In genomic region chr2:219553168-219553417, GRCh38 we compare ENCODE assay signal across 10 cellular contexts. TPM values are rescaled to one million over a fixed set of nuclear protein-coding genes. Genes with fewer than 3 reads are reported as not detected.
DNase-seq lines count a peak whose midpoint lies in the region; ATAC-seq and TF ChIP-seq lines count a peak whose summit lies in the region.
"Had no signal": no experiment of that assay in that cellular context is flagged by ENCODE, and none has a peak within 500 bp of the region (broad histone marks: within the 10 kb centered on the region; RNA-seq: fewer than 3 reads in every experiment).

No MANE protein-coding gene starts in this region.

- no peak for ATAC-seq in heart right ventricle
- no peak for ATAC-seq in GM18520 (IDR thresholded peaks at IDR 0.05; ENCODE audit: unreplicated experiment)

- peaks cover 0 to 49% (median 25%) of the 10 kb centered on the region in 7 donors for H3K27me3 ChIP-seq in heart right ventricle
- H3K27me3 ChIP-seq in effector memory CD4-positive, alpha-beta T cell (replicated peaks; ENCODE audit: control insufficient read depth, insufficient read depth, low read length, poor library complexity, severe bottlenecking), result peaks cover 25% of the 10 kb centered on the region

- H3K27me3 Mint-ChIP-seq in nephron (ENCODE audit: low read depth), result peaks cover 14% of the 10 kb centered on the region

- WGBS in heart right ventricle, 2 donors, result 39 to 43% methylated on average over 7 of the region's 7 CpGs

- TF ChIP-seq CTCF in heart right ventricle (IDR thresholded peaks at IDR 0.05), result no peak
- TF ChIP-seq CTCF in nephron (IDR thresholded peaks at IDR 0.05; ENCODE audit: unreplicated experiment in 3 of 3), result no peak

- H3K27ac ChIP-seq in heart right ventricle (no peak overlapping the region), caudate nucleus (ENCODE audit: low read depth, low read length) (no peak overlapping the region)
- H3K27ac ChIP-seq in effector memory CD4-positive, alpha-beta T cell (ENCODE audit: insufficient read depth, low read length, poor library complexity, severe bottlenecking), result no peak overlapping the region

- H3K4me1 Mint-ChIP-seq in nephron, result peaks cover 5% of the 10 kb centered on the region

- H3K4me3 ChIP-seq in heart right ventricle, result peak overlapping the region in 9 of 10 donors; percentile 44 to 72 (median 59)
- H3K4me3 ChIP-seq in effector memory CD4-positive, alpha-beta T cell (ENCODE audit: insufficient read depth, low read depth, low read length, poor library complexity, severe bottlenecking), result peak overlapping the region; percentile 48

- H3K36me3 ChIP-seq in heart right ventricle, result peaks cover 0 to 31% (median 3%) of the 10 kb centered on the region in 9 donors
- no peaks in the 10 kb centered on the region for H3K36me3 ChIP-seq in effector memory CD4-positive, alpha-beta T cell (ENCODE audit: control insufficient read depth, insufficient read depth, low read length)

- H3K27ac Mint-ChIP-seq in nephron, result no peak overlapping the region
- H3K27ac Mint-ChIP-seq: effector memory CD8-positive, alpha-beta T cell had no signal

- H3K36me3 Mint-ChIP-seq in nephron (ENCODE audit: low read depth), result peaks cover 11% of the 10 kb centered on the region

- H3K9me3 Mint-ChIP-seq in nephron, result no peaks in the 10 kb centered on the region
- H3K9me3 Mint-ChIP-seq: effector memory CD8-positive, alpha-beta T cell had no signal

- DNase-seq in heart right ventricle (no peak), cardiac septum (ENCODE audit: low spot score) (no peak), GM19240 (ENCODE audit: insufficient read length, low spot score) (no peak), caudate nucleus (lab: John Stamatoyannopoulos, UW) (no peak), NCI-H187 (lab: John Stamatoyannopoulos, UW) (no peak)
- no peak for DNase-seq in effector memory CD4-positive, alpha-beta T cell

- H3K4me1 ChIP-seq in heart right ventricle, result peaks cover 12 to 22% (median 17%) of the 10 kb centered on the region in 9 donors
- peaks cover 15% of the 10 kb centered on the region for H3K4me1 ChIP-seq in effector memory CD4-positive, alpha-beta T cell (ENCODE audit: control insufficient read depth, insufficient read depth, low read length, poor library complexity, severe bottlenecking)

- intact Hi-C loops in heart right ventricle (cut with DNase I), result loop anchor here in 2 of 10 donors (5.0 kb wide), 1 partner anchor 44 kb away; the partner anchor contains the start of gene STK11IP (in 2 of the 2)
- intact Hi-C loops in cardiac septum (cut with DNase I), result no loop called here

- peak overlapping the region; percentile 26 to 76 (median 61) for H3K4me3 Mint-ChIP-seq in nephron

- H3K9me3 ChIP-seq in heart right ventricle, result no peaks in the 10 kb centered on the region
- H3K9me3 ChIP-seq in effector memory CD4-positive, alpha-beta T cell (ENCODE audit: control insufficient read depth, low read length), result no peaks in the 10 kb centered on the region

RNA-seq across cellular contexts. Expression of gene TMEM198, which starts 9.3 kb away (rescaled TPM):
- total RNA-seq in heart right ventricle (1 to 10 TPM in 8 of 10 donors, under 1 TPM in 2; 0.59 to 3.5 (median 1.6) TPM), cardiac septum (1.8 TPM)
- polyA plus RNA-seq in heart right ventricle, result 10 to 100 TPM in 1 of 2 donors, 1 to 10 TPM in 1; 3.0 to 10.7 TPM

RNA-seq across cellular contexts. Expression of gene CHPF, which starts 9.5 kb away (rescaled TPM):
- total RNA-seq in heart right ventricle (100 to 1,000 TPM in 4 of 10 donors, 10 to 100 TPM in 6; 66.5 to 166 (median 95.9) TPM), cardiac septum (120 TPM)
- polyA plus RNA-seq in heart right ventricle, result 100 to 1,000 TPM in 1 of 2 donors, 10 to 100 TPM in 1; 76.9 to 221 TPM

RNA-seq across cellular contexts. Expression of gene OBSL1, which starts 18.2 kb away (rescaled TPM):
- total RNA-seq in heart right ventricle (100 to 1,000 TPM; 161 to 277 (median 171) TPM), cardiac septum (199 TPM)
- polyA plus RNA-seq in heart right ventricle, result 100 to 1,000 TPM; 108 to 310 TPM

RNA-seq across cellular contexts. Expression of gene INHA, which starts 19.0 kb away (rescaled TPM):
- total RNA-seq in heart right ventricle (1 to 10 TPM; 1.1 to 4.2 (median 2.5) TPM), cardiac septum (0.59 TPM)
- 10 to 100 TPM in 1 of 2 donors, 1 to 10 TPM in 1; 4.0 to 22.1 TPM for polyA plus RNA-seq in heart right ventricle

RNA-seq across cellular contexts. Expression of gene ASIC4, which starts 38.8 kb away (rescaled TPM):
- under 1 TPM in 5 of 10 donors, not detected in 5; 0.15 to 0.43 (median 0.20) TPM for total RNA-seq in heart right ventricle
- polyA plus RNA-seq in heart right ventricle, result not detected
- 0.32 TPM for total RNA-seq in cardiac septum
- total RNA-seq: renal cortical epithelial cell had no signal
